In genomic region chr6:71290611-71291010, GRCh38 we compare ENCODE assay signal across 8 cellular contexts. TPM values are rescaled to one million over a fixed set of nuclear protein-coding genes. Genes with fewer than 3 reads are reported as not detected.
DNase-seq lines count a peak whose midpoint lies in the region; ATAC-seq and TF ChIP-seq lines count a peak whose summit lies in the region.

No MANE protein-coding gene starts in this region.

- CTCF ChIA-PET in Calu3 (lab: Charles Lee) = interaction anchor here (0.9 kb wide), 1 partner anchor 10 kb away, joined by 3 read pairs; no protein-coding TSS in a partner anchor

- H3K9me3 Mint-ChIP-seq in Calu3 (ENCODE audit: low read depth, unreplicated experiment) (no peaks in the 10 kb centered on the region), endodermal cell (no peaks in the 10 kb centered on the region)

- BruUV-seq in Calu3 (replicated peaks; lab: Mats Ljungman, UMichigan) = no TSS peak

- ATAC-seq in HG03460 (IDR thresholded peaks at IDR 0.05; ENCODE audit: unreplicated experiment) = no peak

- H3K27ac Mint-ChIP-seq in Calu3 (ENCODE audit: unreplicated experiment) (peak overlapping the region; percentile 63), endodermal cell (no peak overlapping the region)

- H3K27me3 Mint-ChIP-seq in Calu3 (ENCODE audit: unreplicated experiment) (no peaks in the 10 kb centered on the region), endodermal cell (ENCODE audit: insufficient read depth) (peaks cover 7% of the 10 kb centered on the region)

- no peak overlapping the region for H3K9ac ChIP-seq in endodermal cell (ENCODE audit: extremely low read depth, low read length, poor library complexity, severe bottlenecking)

- peaks cover 56% of the 10 kb centered on the region for H3K4me1 Mint-ChIP-seq in Calu3 (ENCODE audit: low read depth, unreplicated experiment)
- peaks cover 22% of the 10 kb centered on the region for H3K4me1 Mint-ChIP-seq in endodermal cell

- intact Hi-C loops in Calu3 (cut with micrococcal nuclease; ENCODE audit: unreplicated experiment) = loop anchor here (2.0 to 5.0 kb wide), 4 partner anchors 42 to 207 kb away; no protein-coding TSS in a partner anchor

- H3K27ac ChIP-seq in endodermal cell (ENCODE audit: low read depth, low read length) = no peak overlapping the region
- peak overlapping the region; percentile 100 for H3K27ac ChIP-seq in neutrophil

- WGBS in endodermal cell (ENCODE audit: insufficient coverage in 1 of 2, insufficient read length in 1 of 2), 2 experiments = 89 to 100% methylated on average over 2 of the region's 2 CpGs

- H3K36me3 Mint-ChIP-seq in Calu3 (ENCODE audit: insufficient read depth, unreplicated experiment) (peaks cover 39% of the 10 kb centered on the region), endodermal cell (ENCODE audit: low read depth) (peaks cover 19% of the 10 kb centered on the region)

- DNase-seq in Calu3 (no peak), MV-4-11 (lab: John Stamatoyannopoulos, UW) (peak; percentile 22), endodermal cell (no peak), mucosa of gallbladder (ENCODE audit: low spot score) (no peak)
- no peak for DNase-seq in activated effector memory CD4-positive, alpha-beta T cell treated with Interleukin-2 at 50 U/mL for 16 hours
- DNase-seq in stimulated activated CD4-positive, alpha-beta T cell treated with anti-CD3 and anti-CD28 coated beads, Interleukin-4, amount 100 ng/mL, for 4 hours = no peak

- H3K4me1 ChIP-seq in endodermal cell (ENCODE audit: control insufficient read depth, insufficient read depth, low read length) (no peaks in the 10 kb centered on the region), neutrophil (ENCODE audit: control insufficient read depth in 1 of 2, insufficient read depth in 1 of 2, low read depth in 1 of 2, low read length in 1 of 2) (peaks cover 69 to 71% of the 10 kb centered on the region in 2 experiments)

- no peaks in the 10 kb centered on the region for H3K9me3 ChIP-seq in endodermal cell (ENCODE audit: control insufficient read depth, low read length)
- no peaks in the 10 kb centered on the region for H3K9me3 ChIP-seq in neutrophil

- no peak overlapping the region for H3K4me3 ChIP-seq in endodermal cell (ENCODE audit: low read length)
- H3K4me3 ChIP-seq in neutrophil (ENCODE audit: low read depth in 1 of 2, low read length in 1 of 2) = peak overlapping the region; percentile 60 to 95

- no peaks in the 10 kb centered on the region for H3K27me3 ChIP-seq in endodermal cell (ENCODE audit: control insufficient read depth, insufficient read depth, low read length, poor library complexity, severe bottlenecking)
- H3K27me3 ChIP-seq in neutrophil = no peaks in the 10 kb centered on the region

- TF ChIP-seq CTCF in Calu3 (IDR thresholded peaks at IDR 0.05; ENCODE audit: unreplicated experiment) (no peak), endodermal cell (conservative IDR thresholded peaks at IDR 0.05) (no peak), neutrophil (IDR thresholded peaks at IDR 0.05) (no peak)

- H3K36me3 ChIP-seq in endodermal cell (ENCODE audit: control insufficient read depth, insufficient read depth, low read length) = peaks cover 3% of the 10 kb centered on the region
- H3K36me3 ChIP-seq in neutrophil = peaks cover 31% of the 10 kb centered on the region

- H3K4me3 Mint-ChIP-seq in Calu3 (ENCODE audit: low read depth, unreplicated experiment) (peak overlapping the region; percentile 53), endodermal cell (peak overlapping the region; percentile 63)

RNA-seq across cellular contexts. Expression of gene OGFRL1, which starts 2.0 kb away (rescaled TPM):
- 18.2 and 21.0 TPM in 2 replicates for total RNA-seq in Calu3 (2022)
- 1 to 10 TPM; 9.1 to 9.4 TPM for total RNA-seq in endodermal cell
- polyA plus RNA-seq in endodermal cell (2013, experiment 1 of 2) = 6.9 TPM
- polyA plus RNA-seq in endodermal cell (2013, experiment 2 of 2) = 6.5 TPM
- total RNA-seq in mucosa of gallbladder = 17.8 TPM
